13 cellular contexts compared by ENCODE assay signal in genomic region chr1:149787688-149788451, GRCh38. TPM values are rescaled to one million over a fixed set of nuclear protein-coding genes. Genes with fewer than 3 reads are reported as not detected.
DNase-seq lines count a peak whose midpoint lies in the region; ATAC-seq, FAIRE-seq and TF ChIP-seq lines count a peak whose summit lies in the region.
"Not testable (repeated sequence)": the region's sequence is repeated elsewhere in the genome, so short reads cannot be mapped to it uniquely, and the experiment has no call there.
"Had no signal": no experiment of that assay in that cellular context is flagged by ENCODE, and none has a peak within 500 bp of the region (broad histone marks: within the 10 kb centered on the region; RNA-seq: fewer than 3 reads in every experiment).

No MANE protein-coding gene starts in this region.

- H3K27ac Mint-ChIP-seq in activated CD4-positive, alpha-beta T cell treated with anti-CD3 and anti-CD28 coated beads for 36 hours; activated naive CD8-positive, alpha-beta T cell treated with anti-CD3 and anti-CD28 coated beads, Interleukin-2, amount 50 U/mL, for 24 hours; stimulated activated naive CD8-positive, alpha-beta T cell treated with anti-CD3 and anti-CD28 coated beads, Interleukin-15, amount 100 ng/mL, for 72 hours: not testable (repeated sequence)

- POLR2A ChIA-PET in activated CD4-positive, alpha-beta T cell treated with anti-CD3 and anti-CD28 coated beads for 36 hours (lab: Charles Lee) = not testable (repeated sequence)

- intact Hi-C loops in activated CD4-positive, alpha-beta T cell treated with anti-CD3 and anti-CD28 coated beads for 36 hours (cut with DNase I, micrococcal nuclease); left ventricle myocardium inferior (cut with micrococcal nuclease); lower lobe of right lung (cut with DNase I); pancreas (cut with DNase I): not testable (repeated sequence)

- H3K4me2 ChIP-seq in BLaER1 treated with 17β-estradiol and CSF1 and Interleukin-3, amounts not matched to agents 10 nM and 100 nM = peak overlapping the region in 5 of 11 experiments; percentile 23 to 77 (median 33); a peak in 4 of 22 replicates

- H3K4me3 ChIP-seq in BLaER1 treated with 17β-estradiol and CSF1 and Interleukin-3, amounts not matched to agents 10 nM and 100 nM; left ventricle myocardium inferior; lower lobe of right lung; pancreas: not testable (repeated sequence)

- H3K36me3 Mint-ChIP-seq in activated CD4-positive, alpha-beta T cell treated with anti-CD3 and anti-CD28 coated beads for 36 hours (ENCODE audit: low read depth); activated naive CD8-positive, alpha-beta T cell treated with anti-CD3 and anti-CD28 coated beads, Interleukin-2, amount 50 U/mL, for 24 hours (ENCODE audit: low read depth): not testable (repeated sequence)

- not testable (repeated sequence) for H3K9me3 ChIP-seq in BLaER1 treated with 17β-estradiol and CSF1 and Interleukin-3, amounts not matched to agents 10 nM and 100 nM (replicated peaks in 1 of 11); left ventricle myocardium inferior (replicated peaks); lower lobe of right lung; pancreas

- H3K4me1 Mint-ChIP-seq in activated CD4-positive, alpha-beta T cell treated with anti-CD3 and anti-CD28 coated beads for 36 hours; activated naive CD8-positive, alpha-beta T cell treated with anti-CD3 and anti-CD28 coated beads, Interleukin-2, amount 50 U/mL, for 24 hours; stimulated activated naive CD8-positive, alpha-beta T cell treated with anti-CD3 and anti-CD28 coated beads, Interleukin-15, amount 100 ng/mL, for 72 hours: not testable (repeated sequence)

- H3K9me3 Mint-ChIP-seq in activated CD4-positive, alpha-beta T cell treated with anti-CD3 and anti-CD28 coated beads for 36 hours (ENCODE audit: low read depth); activated naive CD8-positive, alpha-beta T cell treated with anti-CD3 and anti-CD28 coated beads, Interleukin-2, amount 50 U/mL, for 24 hours; stimulated activated naive CD8-positive, alpha-beta T cell treated with anti-CD3 and anti-CD28 coated beads, Interleukin-15, amount 100 ng/mL, for 72 hours: not testable (repeated sequence)

- H3K4me3 Mint-ChIP-seq in activated CD4-positive, alpha-beta T cell treated with anti-CD3 and anti-CD28 coated beads for 36 hours; activated naive CD8-positive, alpha-beta T cell treated with anti-CD3 and anti-CD28 coated beads, Interleukin-2, amount 50 U/mL, for 24 hours; stimulated activated naive CD8-positive, alpha-beta T cell treated with anti-CD3 and anti-CD28 coated beads, Interleukin-15, amount 100 ng/mL, for 72 hours: not testable (repeated sequence)

- H3K27ac ChIP-seq in BLaER1 treated with 17β-estradiol and CSF1 and Interleukin-3, amounts not matched to agents 10 nM and 100 nM = peak overlapping the region in 10 of 11 experiments; percentile 43 to 87 (median 78); a peak in 18 of 22 replicates
- not testable (repeated sequence) for H3K27ac ChIP-seq in foreskin keratinocyte; left ventricle myocardium inferior (replicated peaks)
- H3K27ac ChIP-seq in lower lobe of right lung = peak overlapping the region; percentile 24
- H3K27ac ChIP-seq in pancreas = peak overlapping the region in 1 of 4 donors; percentile 44

- WGBS in pancreas, 2 donors = 20 to 22% methylated on average over 2 of the region's 3 CpGs

- not testable (repeated sequence) for H3K27me3 ChIP-seq in BLaER1 treated with 17β-estradiol and CSF1 and Interleukin-3, amounts not matched to agents 10 nM and 100 nM; foreskin keratinocyte; left ventricle myocardium inferior (ENCODE audit: low read depth); lower lobe of right lung (ENCODE audit: low read depth); pancreas

- not testable (repeated sequence) for DNase-seq in activated CD4-positive, alpha-beta T cell treated with anti-CD3 and anti-CD28 coated beads for 36 hours; activated naive CD8-positive, alpha-beta T cell treated with anti-CD3 and anti-CD28 coated beads, Interleukin-2, amount 50 U/mL, for 24 hours; foreskin keratinocyte; lower lobe of right lung; pancreas
- DNase-seq in left ventricle myocardium inferior = peak; percentile 11
- peak in 1 of 2 donors; percentile 23 for DNase-seq in stimulated activated naive CD8-positive, alpha-beta T cell treated with anti-CD3 and anti-CD28 coated beads, Interleukin-15, amount 100 ng/mL, for 72 hours

- H4K20me1 ChIP-seq in BLaER1 treated with 17β-estradiol and CSF1 and Interleukin-3, amounts not matched to agents 10 nM and 100 nM = not testable (repeated sequence)

- FAIRE-seq in pancreas (lab: Jason Lieb, UNC) = not testable (repeated sequence)

- not testable (repeated sequence) for TF ChIP-seq CTCF in foreskin keratinocyte (conservative IDR thresholded peaks at IDR 0.05); left ventricle myocardium inferior (IDR thresholded peaks at IDR 0.05; ENCODE audit: borderline replicate concordance); lower lobe of right lung (IDR thresholded peaks at IDR 0.05); pancreas (IDR thresholded peaks at IDR 0.05)

- CTCF ChIA-PET in activated CD4-positive, alpha-beta T cell treated with anti-CD3 and anti-CD28 coated beads for 36 hours (lab: Charles Lee) = not testable (repeated sequence)

- peak; percentile 64 for ATAC-seq in activated CD4-positive, alpha-beta T cell treated with anti-CD3 and anti-CD28 coated beads for 36 hours
- peak; percentile 41 for ATAC-seq in activated naive CD8-positive, alpha-beta T cell treated with anti-CD3 and anti-CD28 coated beads, Interleukin-2, amount 50 U/mL, for 24 hours
- ATAC-seq in foreskin keratinocyte (peak; percentile 68), lower lobe of right lung (peak; percentile 68 to 81), pancreas (peak; percentile 21 to 53 (median 36))
- peak; percentile 73 for ATAC-seq in stimulated activated naive CD8-positive, alpha-beta T cell treated with anti-CD3 and anti-CD28 coated beads, Interleukin-15, amount 100 ng/mL, for 72 hours

- H3K9ac ChIP-seq in BLaER1 treated with 17β-estradiol and CSF1 and Interleukin-3, amounts not matched to agents 10 nM and 100 nM = peak overlapping the region in 7 of 11 experiments; percentile 53 to 74 (median 62); a peak in 13 of 22 replicates

- H3K4me1 ChIP-seq in BLaER1 treated with 17β-estradiol and CSF1 and Interleukin-3, amounts not matched to agents 10 nM and 100 nM = peaks cover 0 to 43% (median 21%) of the 10 kb centered on the region in 10 experiments; a peak in 15 of 20 replicates
- H3K4me1 ChIP-seq in foreskin keratinocyte, left ventricle myocardium inferior, lower lobe of right lung, pancreas: not testable (repeated sequence)

- H3K27me3 Mint-ChIP-seq in activated CD4-positive, alpha-beta T cell treated with anti-CD3 and anti-CD28 coated beads for 36 hours; activated naive CD8-positive, alpha-beta T cell treated with anti-CD3 and anti-CD28 coated beads, Interleukin-2, amount 50 U/mL, for 24 hours; stimulated activated naive CD8-positive, alpha-beta T cell treated with anti-CD3 and anti-CD28 coated beads, Interleukin-15, amount 100 ng/mL, for 72 hours: not testable (repeated sequence)

- not testable (repeated sequence) for H3K36me3 ChIP-seq in BLaER1 treated with 17β-estradiol and CSF1 and Interleukin-3, amounts not matched to agents 10 nM and 100 nM; left ventricle myocardium inferior; lower lobe of right lung; pancreas

RNA-seq across cellular contexts. Expression of gene FCGR1A, which starts 5.4 kb away (rescaled TPM):
- not detected for total RNA-seq in activated CD4-positive, alpha-beta T cell treated with anti-CD3 and anti-CD28 coated beads for 36 hours
- total RNA-seq in foreskin keratinocyte (not detected in 2 replicates), left ventricle myocardium inferior (1.2 TPM), lower lobe of right lung (65.3 TPM), pancreas (10 to 100 TPM in 1 of 6 donors, 1 to 10 TPM in 3, under 1 TPM in 2; 0.19 to 13.9 (median 2.0) TPM)
- polyA plus RNA-seq in foreskin keratinocyte (not detected in 2 replicates), pancreas (1 to 10 TPM; 5.3 to 5.8 TPM)
- total RNA-seq: CD8-positive, alpha-beta T cell; GM12878; H4; NCI-H460; PC-3 had no signal
- polyA plus RNA-seq: GM12878 had no signal
